ENCODE assay signal across 13 cellular contexts in the genomic region with DNA sequence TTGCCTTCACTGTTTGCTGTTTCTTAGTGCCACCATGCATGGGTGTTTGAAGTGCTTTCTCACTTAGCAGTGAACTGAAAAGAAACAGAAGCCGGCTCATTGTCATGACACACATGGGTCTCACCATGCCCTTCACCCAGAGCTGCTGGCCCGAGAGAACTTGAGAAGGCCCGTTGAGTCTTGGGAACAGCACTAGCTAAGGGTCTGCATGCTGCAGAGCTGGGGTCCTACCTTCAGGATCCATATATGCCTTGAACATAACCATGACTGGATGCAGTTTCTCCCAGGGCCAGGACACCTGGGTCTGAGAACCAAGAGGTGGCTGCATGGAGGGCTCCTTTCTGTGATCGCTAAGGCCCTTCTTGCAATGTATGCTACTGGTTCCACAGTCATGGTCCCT.
"Had no signal": no experiment of that assay in that cellular context is flagged by ENCODE, and none has a peak within 500 bp of the region (broad histone marks: within the 10 kb centered on the region; RNA-seq: fewer than 3 reads in every experiment).

No MANE protein-coding gene starts in this region.

- H3K27ac ChIP-seq: hepatocyte, pancreas had no signal

- H3K9me3 Mint-ChIP-seq: central memory CD8-positive, alpha-beta T cell; natural killer cell; neural crest cell; type B pancreatic cell had no signal

- H3K36me3 ChIP-seq: pancreas had no signal

- H3K4me2 ChIP-seq: hepatocyte had no signal

- H3K4me1 Mint-ChIP-seq: central memory CD8-positive, alpha-beta T cell; natural killer cell had no signal

- H3K27me3 ChIP-seq: hepatocyte, pancreas had no signal

- H3K9me3 ChIP-seq: pancreas had no signal

- DNase-seq: foreskin melanocyte; kidney; left ventricle myocardium superior; natural killer cell; pancreas; small intestine; stimulated activated CD4-positive, alpha-beta T cell treated with anti-CD3 and anti-CD28 coated beads, Interleukin-12 subunit alpha, Interleukin-12 subunit beta, amount 100 ng/mL, for 4 hours; stimulated activated naive CD4-positive, alpha-beta T cell treated with Interleukin-2 at 50 U/mL for 16 hours had no signal

- H3K4me3 ChIP-seq: hepatocyte, pancreas had no signal

- H3K27ac Mint-ChIP-seq: natural killer cell, progenitor cell of endocrine pancreas, type B pancreatic cell had no signal

- H3K4me3 Mint-ChIP-seq: central memory CD8-positive, alpha-beta T cell; natural killer cell; neural crest cell; type B pancreatic cell had no signal

- H3K4me1 ChIP-seq: pancreas had no signal

- H3K79me2 ChIP-seq: hepatocyte had no signal

- ATAC-seq: natural killer cell had no signal

- H2AFZ ChIP-seq: hepatocyte had no signal

- H3K36me3 Mint-ChIP-seq: natural killer cell, type B pancreatic cell had no signal
